Comparison of ENCODE assay signal across 1 cellular context in genomic region chr9:109109962-109110325, GRCh38.
TF ChIP-seq lines count a peak whose summit lies in the region.

No MANE protein-coding gene starts in this region.

TF ChIP-seq in HepG2, 621 proteins besides CTCF, POLR2A, EP300 and RAD21:
- TF ChIP-seq NR2C2 (CRISPR knock-in tag; IDR thresholded peaks at IDR 0.05; ENCODE audit: borderline replicate concordance) (no peak), SP4 (CRISPR knock-in tag; IDR thresholded peaks at IDR 0.05) (no peak), ZBTB14 (CRISPR knock-in tag; IDR thresholded peaks at IDR 0.05) (no peak), ARID3A (IDR thresholded peaks at IDR 0.05; ENCODE audit: low read depth, low read length) (0 out of 2 replicates have a peak, but pooled peaks have one; percentile 49), TEAD3 (CRISPR knock-in tag; optimal IDR thresholded peaks at IDR 0.05; ENCODE audit: borderline replicate concordance) (peak; percentile 78), SP2 (CRISPR knock-in tag; IDR thresholded peaks at IDR 0.05) (no peak)
TF ChIP-seq in HepG2: peak in this region for 2.
